Comparison of ENCODE assay signal across 17 cellular contexts in the genomic region with DNA sequence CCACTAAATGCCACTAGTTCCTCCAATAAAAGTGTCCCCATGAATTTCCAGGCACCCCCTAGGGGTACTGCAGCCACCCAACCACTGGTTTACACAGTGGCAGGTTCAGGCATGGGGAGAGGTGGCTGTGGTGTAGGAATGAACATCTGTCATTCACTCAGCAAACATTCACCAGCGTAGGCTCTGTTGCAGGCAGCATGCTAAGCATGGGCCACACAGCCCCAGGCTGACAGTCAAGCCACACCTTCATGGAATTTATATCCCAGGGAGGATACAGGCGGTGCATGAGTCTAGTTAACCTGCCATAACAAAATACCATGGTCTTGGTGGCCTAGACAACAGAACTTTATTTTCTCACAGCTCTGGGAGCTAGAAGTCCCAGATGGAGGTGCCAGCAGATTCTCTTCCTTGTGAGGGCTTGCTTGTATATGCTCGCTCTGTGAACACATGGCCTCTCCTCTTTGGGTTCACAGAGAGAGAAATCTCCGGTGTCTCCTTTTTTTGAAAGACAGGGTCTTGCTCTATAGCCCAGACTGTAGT.
"Had no signal": no experiment of that assay in that cellular context is flagged by ENCODE, and none has a peak within 500 bp of the region (broad histone marks: within the 10 kb centered on the region; RNA-seq: fewer than 3 reads in every experiment).

No MANE protein-coding gene starts in this region.

- H3K36me3 Mint-ChIP-seq: natural killer cell treated with Interleukin-12 subunit alpha and Interleukin-12 subunit beta and Interleukin-15 and Interleukin-18, amount 100 ng/mL, for 72 hours; neural progenitor cell had no signal

- H3K9ac ChIP-seq: neural progenitor cell had no signal

- H3K27ac Mint-ChIP-seq: natural killer cell treated with Interleukin-12 subunit alpha and Interleukin-12 subunit beta and Interleukin-15 and Interleukin-18, amount 100 ng/mL, for 72 hours; neural progenitor cell had no signal

- H3K4me2 ChIP-seq: hepatocyte had no signal

- H3K79me2 ChIP-seq: hepatocyte had no signal

- H3K36me3 ChIP-seq: colonic mucosa, neural progenitor cell, pancreas, upper lobe of right lung, vagina had no signal

- DNase-seq: colonic mucosa; dermis blood vessel endothelial cell; foreskin keratinocyte; head of caudate nucleus; left colon; occipital lobe; pancreas; psoas muscle; small intestine; stimulated activated CD4-positive, alpha-beta T cell treated with anti-CD3 and anti-CD28 coated beads, Interleukin-12 subunit alpha, Interleukin-12 subunit beta, amount 100 ng/mL, for 4 hours; stimulated activated naive CD4-positive, alpha-beta T cell treated with Interleukin-2 at 50 U/mL for 16 hours; tibial artery; upper lobe of right lung had no signal

- H3K9me3 Mint-ChIP-seq: natural killer cell treated with Interleukin-12 subunit alpha and Interleukin-12 subunit beta and Interleukin-15 and Interleukin-18, amount 100 ng/mL, for 72 hours had no signal

- H2AFZ ChIP-seq: hepatocyte, neural progenitor cell had no signal

- H3K27ac ChIP-seq: colonic mucosa, foreskin keratinocyte, hepatocyte, neural progenitor cell, pancreas, psoas muscle, tibial artery, upper lobe of right lung, vagina had no signal

- H3K4me3 Mint-ChIP-seq: natural killer cell treated with Interleukin-12 subunit alpha and Interleukin-12 subunit beta and Interleukin-15 and Interleukin-18, amount 100 ng/mL, for 72 hours; neural progenitor cell had no signal

- H3K9me3 ChIP-seq: colonic mucosa, pancreas, vagina had no signal

- H3K27me3 ChIP-seq: colonic mucosa, hepatocyte, neural progenitor cell, pancreas, upper lobe of right lung, vagina had no signal

- H3K4me3 ChIP-seq: colonic mucosa, hepatocyte, neural progenitor cell, pancreas, psoas muscle, tibial artery, upper lobe of right lung, vagina had no signal

- H3K4me1 ChIP-seq: colonic mucosa, foreskin keratinocyte, pancreas, psoas muscle, tibial artery, upper lobe of right lung, vagina had no signal
